In the genomic region with DNA sequence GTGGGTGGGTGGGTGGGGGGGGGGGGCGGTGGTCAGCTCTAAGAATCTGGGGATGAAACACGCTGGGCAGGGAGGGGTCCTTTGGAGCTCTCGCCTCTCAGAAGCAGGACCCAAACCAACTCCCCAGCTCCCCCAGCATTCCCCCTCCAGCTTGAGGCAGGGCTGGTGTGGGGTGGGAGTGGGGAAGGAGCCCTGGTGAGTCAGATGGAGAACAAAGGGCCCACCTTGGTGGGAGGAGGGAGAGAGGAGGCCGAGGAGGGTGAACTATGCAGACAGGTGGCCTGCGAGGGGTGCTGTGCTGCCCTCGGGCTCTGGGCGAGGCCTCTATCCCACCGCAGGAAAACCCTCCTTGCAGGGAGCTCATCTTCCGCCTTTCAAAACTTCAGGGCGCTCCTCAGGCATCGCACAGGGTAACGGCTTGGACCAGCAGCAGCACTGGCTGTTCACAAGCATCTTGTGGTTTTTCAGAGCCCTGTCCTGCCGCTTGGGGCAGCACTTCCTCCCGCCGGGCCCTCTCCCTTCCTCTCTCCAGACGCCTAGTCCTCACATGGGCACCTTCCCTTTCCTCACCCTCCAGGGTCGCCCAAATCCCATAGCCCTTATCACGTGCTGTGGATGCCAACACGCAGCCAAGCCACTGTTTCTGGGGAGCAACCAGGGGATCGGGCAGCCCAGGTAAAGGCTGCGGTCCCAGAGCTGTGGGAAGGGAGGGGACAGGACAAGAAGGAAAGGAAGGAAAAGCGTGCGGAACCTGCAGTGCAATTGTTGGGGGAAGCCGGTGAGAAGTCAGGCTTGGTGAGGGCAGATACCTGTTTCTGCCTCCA, we compare ENCODE assay signal across 8 cellular contexts. TPM values are rescaled to one million over a fixed set of nuclear protein-coding genes. Genes with fewer than 3 reads are reported as not detected.
DNase-seq lines count a peak whose midpoint lies in the region; ATAC-seq and TF ChIP-seq lines count a peak whose summit lies in the region.

No MANE protein-coding gene starts in this region.

- H3K9me3 ChIP-seq in BE2C (no peaks in the 10 kb centered on the region), mucosa of rectum (ENCODE audit: control insufficient read depth in 2 of 2, low read length in 2 of 2) (no peaks in the 10 kb centered on the region)

- H3K36me3 ChIP-seq in BE2C: no peaks in the 10 kb centered on the region
- no peaks in the 10 kb centered on the region for H3K36me3 ChIP-seq in mucosa of rectum (ENCODE audit: control insufficient read depth in 2 of 2, insufficient read depth in 2 of 2, low read length in 2 of 2)

- no peak overlapping the region for H3K27ac ChIP-seq in mucosa of rectum (ENCODE audit: low read depth in 2 of 2, low read length in 2 of 2)

- peak overlapping the region; percentile 42 for H3K4me3 ChIP-seq in BE2C (ENCODE audit: low read depth, low read length)
- peak overlapping the region; percentile 73 to 75 for H3K4me3 ChIP-seq in mucosa of rectum (ENCODE audit: low read length in 2 of 2)

- ATAC-seq in GM19043 (IDR thresholded peaks at IDR 0.05; ENCODE audit: low read depth, unreplicated experiment) (peak; percentile 49), HG03457 (IDR thresholded peaks at IDR 0.05; ENCODE audit: unreplicated experiment) (peak; percentile 56)

- DNase-seq in BE2C (peak; percentile 77), NCI-H82 treated with DMSO at 0.1 percent for 48 hours (lab: John Stamatoyannopoulos, UW; ENCODE audit: unreplicated experiment) (peak; percentile 45), erythroblast (lab: John Stamatoyannopoulos, UW) (peak; percentile 51 to 59)
- DNase-seq in activated CD8-positive, alpha-beta memory T cell treated with anti-CD3 and anti-CD28 coated beads, Interleukin-2, amount 50 U/mL, for 4 hours: peak; percentile 43
- DNase-seq in stimulated activated naive CD4-positive, alpha-beta T cell (lab: John Stamatoyannopoulos, UW): peak in 5 of 6 experiments; percentile 10 to 42 (median 21)

- no peaks in the 10 kb centered on the region for H3K27me3 ChIP-seq in BE2C
- no peaks in the 10 kb centered on the region for H3K27me3 ChIP-seq in mucosa of rectum (ENCODE audit: control insufficient read depth in 2 of 2, insufficient read depth in 2 of 2, low read length in 2 of 2)

- no peak for TF ChIP-seq POLR2A in erythroblast (IDR thresholded peaks at IDR 0.05; ENCODE audit: low read length)

- H3K9ac ChIP-seq in mucosa of rectum (ENCODE audit: low read depth in 1 of 2, low read length in 2 of 2): peak overlapping the region in 1 of 2 donors; percentile 63

- peak; percentile 86 for TF ChIP-seq CTCF in BE2C (IDR thresholded peaks at IDR 0.05; ENCODE audit: low read depth, low read length)

- H3K4me1 ChIP-seq in BE2C (no peaks in the 10 kb centered on the region; the same call in 1 of the 2 replicates), mucosa of rectum (ENCODE audit: control insufficient read depth in 2 of 2, insufficient read depth in 2 of 2, low read length in 2 of 2) (peaks cover 19 to 22% of the 10 kb centered on the region in 2 donors)

RNA-seq across cellular contexts. Expression of gene GRPEL1, which starts 34.0 kb away (rescaled TPM):
- polyA plus RNA-seq in BE2C (2012; ENCODE audit: insufficient read depth, insufficient read length, low read depth): 104 TPM

RNA-seq across cellular contexts. Expression of gene TADA2B, which starts 58.7 kb away (rescaled TPM):
- polyA plus RNA-seq in BE2C (2012; ENCODE audit: insufficient read depth, insufficient read length, low read depth): 20.8 TPM

Comparison
In these comparisons a context has a peak if more than half of its experiments do, and no peak if none do; other contexts are left out.
1. DNase-seq: peak in every context shown above with its lines; median percentile 77 in BE2C; 55 in erythroblast; 45 in NCI-H82 treated with DMSO at 0.1 percent for 48 hours; 43 in activated CD8-positive, alpha-beta memory T cell treated with anti-CD3 and anti-CD28 coated beads, Interleukin-2, amount 50 U/mL, for 4 hours; 21 in stimulated activated naive CD4-positive, alpha-beta T cell.